ENCODE assay signal across 15 cellular contexts in genomic region chr9:110131499-110131898, GRCh38.
DNase-seq lines count a peak whose midpoint lies in the region; ATAC-seq and TF ChIP-seq lines count a peak whose summit lies in the region.
"Had no signal": no experiment of that assay in that cellular context is flagged by ENCODE, and none has a peak within 500 bp of the region (broad histone marks: within the 10 kb centered on the region; RNA-seq: fewer than 3 reads in every experiment).

No MANE protein-coding gene starts in this region.

- ATAC-seq in GM19467 (IDR thresholded peaks at IDR 0.05; ENCODE audit: unreplicated experiment) (no peak), GM18858 (IDR thresholded peaks at IDR 0.05; ENCODE audit: unreplicated experiment) (no peak)
- ATAC-seq: Panc1 had no signal

- H3F3A ChIP-seq in OCI-LY1 (ENCODE audit: insufficient read depth, low read length), result no peaks in the 10 kb centered on the region

- DNase-seq in endodermal cell (no peak), GF-D8 (lab: John Stamatoyannopoulos, UW) (no peak)
- DNase-seq in activated CD8-positive, alpha-beta memory T cell treated with anti-CD3 and anti-CD28 coated beads for 24 hours, result no peak
- DNase-seq: activated naive CD4-positive, alpha-beta T cell; MV-4-11; posterior cingulate gyrus; stimulated activated CD8-positive, alpha-beta memory T cell treated with anti-CD3 and anti-CD28 coated beads, Interleukin-4, amount 100 ng/mL, for 48 hours; T1000 had no signal

- H3K4me3 ChIP-seq in BLaER1 (no peak overlapping the region), OCI-LY1 (ENCODE audit: low read depth, low read length, poor library complexity, severe bottlenecking) (peak overlapping the region; percentile 10), endodermal cell (ENCODE audit: low read length) (no peak overlapping the region)
- H3K4me3 ChIP-seq: cardiac muscle cell had no signal

- H3K27ac ChIP-seq in BLaER1 (no peak overlapping the region), OCI-LY1 (ENCODE audit: low read depth, low read length, poor library complexity, severe bottlenecking) (peak overlapping the region; percentile 95), endodermal cell (ENCODE audit: low read depth, low read length) (no peak overlapping the region)
- H3K27ac ChIP-seq: cardiac muscle cell had no signal

- H3K36me3 Mint-ChIP-seq in endodermal cell (ENCODE audit: low read depth) (peaks cover 5% of the 10 kb centered on the region), nephron (ENCODE audit: low read depth) (peaks cover 10% of the 10 kb centered on the region)

- WGBS in endodermal cell (ENCODE audit: insufficient coverage in 1 of 2, insufficient read length in 1 of 2), 2 experiments, result 70 to 71% methylated on average over 1 to 2 of the region's 2 CpGs

- peaks cover 2% of the 10 kb centered on the region; the same call in 1 of the 2 replicates for H3K36me3 ChIP-seq in BLaER1
- H3K36me3 ChIP-seq in OCI-LY1 (ENCODE audit: insufficient read depth, low read length), result peaks cover 25% of the 10 kb centered on the region; the same call in 1 of the 2 replicates
- no peaks in the 10 kb centered on the region for H3K36me3 ChIP-seq in endodermal cell (ENCODE audit: control insufficient read depth, insufficient read depth, low read length)

- H4K20me1 ChIP-seq in BLaER1, result no peaks in the 10 kb centered on the region
- no peaks in the 10 kb centered on the region for H4K20me1 ChIP-seq in OCI-LY1 (ENCODE audit: insufficient read depth, low read length)

- H2AFZ ChIP-seq in OCI-LY1 (ENCODE audit: low read length), result no peak overlapping the region

- peaks cover 59% of the 10 kb centered on the region for H3K79me2 ChIP-seq in OCI-LY1 (ENCODE audit: insufficient read depth, low read length)

- no peak overlapping the region for H3K9ac ChIP-seq in BLaER1
- H3K9ac ChIP-seq in OCI-LY1 (ENCODE audit: low read length), result no peak overlapping the region; the same call in 1 of the 2 replicates
- H3K9ac ChIP-seq in endodermal cell (ENCODE audit: extremely low read depth, low read length, poor library complexity, severe bottlenecking), result no peak overlapping the region

- H3K4me1 ChIP-seq in BLaER1, result peaks cover 62% of the 10 kb centered on the region
- peaks cover 71% of the 10 kb centered on the region for H3K4me1 ChIP-seq in OCI-LY1 (ENCODE audit: insufficient read depth, low read length, severe bottlenecking)
- H3K4me1 ChIP-seq in endodermal cell (ENCODE audit: control insufficient read depth, insufficient read depth, low read length), result peaks cover 12% of the 10 kb centered on the region

- H3K9me3 ChIP-seq in BLaER1, result no peaks in the 10 kb centered on the region
- H3K9me3 ChIP-seq in OCI-LY1 (ENCODE audit: low read length), result no peaks in the 10 kb centered on the region
- H3K9me3 ChIP-seq in endodermal cell (ENCODE audit: control insufficient read depth, low read length), result no peaks in the 10 kb centered on the region

- no peaks in the 10 kb centered on the region for H3K9me2 ChIP-seq in OCI-LY1 (ENCODE audit: low read depth, low read length)

- peaks cover 14% of the 10 kb centered on the region; the same call in 1 of the 2 replicates for H3K27me3 ChIP-seq in BLaER1
- no peaks in the 10 kb centered on the region for H3K27me3 ChIP-seq in OCI-LY1 (ENCODE audit: insufficient read depth, low read length)
- H3K27me3 ChIP-seq in endodermal cell (ENCODE audit: control insufficient read depth, insufficient read depth, low read length, poor library complexity, severe bottlenecking), result no peaks in the 10 kb centered on the region
- H3K27me3 ChIP-seq: cardiac muscle cell had no signal

- peak overlapping the region; percentile 72 for H3K27ac Mint-ChIP-seq in endodermal cell
- peak overlapping the region; percentile 39 to 74 (median 59) for H3K27ac Mint-ChIP-seq in nephron

- H3K9me3 Mint-ChIP-seq in endodermal cell (no peaks in the 10 kb centered on the region), nephron (no peaks in the 10 kb centered on the region)

- peak overlapping the region; percentile 93; the same call in 1 of the 2 replicates for H3K4me2 ChIP-seq in BLaER1
- peak overlapping the region; percentile 66; the same call in 1 of the 2 replicates for H3K4me2 ChIP-seq in OCI-LY1 (ENCODE audit: low read length)

- H3K27me3 Mint-ChIP-seq in endodermal cell (ENCODE audit: insufficient read depth) (no peaks in the 10 kb centered on the region), nephron (ENCODE audit: low read depth) (no peaks in the 10 kb centered on the region)

- H3K4me3 Mint-ChIP-seq in endodermal cell (no peak overlapping the region), nephron (no peak overlapping the region)

- TF ChIP-seq CTCF in OCI-LY1 (IDR thresholded peaks at IDR 0.05; ENCODE audit: low read length), result no peak
- TF ChIP-seq CTCF in endodermal cell (conservative IDR thresholded peaks at IDR 0.05), result no peak
- no peak for TF ChIP-seq CTCF in nephron (IDR thresholded peaks at IDR 0.05; ENCODE audit: unreplicated experiment in 3 of 3)

- H3K4me1 Mint-ChIP-seq in endodermal cell, result peaks cover 57% of the 10 kb centered on the region
- H3K4me1 Mint-ChIP-seq in nephron, result peaks cover 54% of the 10 kb centered on the region
